11 cellular contexts compared by ENCODE assay signal in genomic region chr7:128017880-128018845, GRCh38. TPM values are rescaled to one million over a fixed set of nuclear protein-coding genes. Genes with fewer than 3 reads are reported as not detected.
DNase-seq lines count a peak whose midpoint lies in the region; ATAC-seq and TF ChIP-seq lines count a peak whose summit lies in the region.
"Had no signal": no experiment of that assay in that cellular context is flagged by ENCODE, and none has a peak within 500 bp of the region (broad histone marks: within the 10 kb centered on the region; RNA-seq: fewer than 3 reads in every experiment).

No MANE protein-coding gene starts in this region.

- DNase-seq in Karpas-422 (no peak), NCI-H446 (lab: John Stamatoyannopoulos, UW) (peak; percentile 5 to 70), epithelial cell of esophagus (ENCODE audit: low read depth) (peak; percentile 93), brain microvascular endothelial cell (no peak), lower leg skin (ENCODE audit: low spot score in 2 of 2) (no peak), ACHN (no peak)
- no peak for DNase-seq in activated CD8-positive, alpha-beta memory T cell treated with anti-CD3 and anti-CD28 coated beads, Interleukin-2, amount 10 ng/mL, durations not matched to agents 7 days and 5 days
- DNase-seq: DND-41, GOT3, NCI-H1436 had no signal

- H3K4me3 ChIP-seq in Karpas-422 (ENCODE audit: low read length), result no peak overlapping the region
- H3K4me3 ChIP-seq in epithelial cell of esophagus (ENCODE audit: low read length), result no peak overlapping the region
- peak overlapping the region in 1 of 2 experiments; percentile 20 for H3K4me3 ChIP-seq in neutrophil (ENCODE audit: low read depth in 1 of 2, low read length in 1 of 2)
- H3K4me3 ChIP-seq in brain microvascular endothelial cell (ENCODE audit: low read depth, low read length), result no peak overlapping the region
- no peak overlapping the region for H3K4me3 ChIP-seq in lower leg skin (ENCODE audit: low read depth, poor library complexity, severe bottlenecking)

- CTCF ChIA-PET in activated CD8-positive, alpha-beta memory T cell treated with anti-CD3 and anti-CD28 coated beads, Interleukin-2, amount 10 ng/mL, durations not matched to agents 7 days and 5 days (lab: Charles Lee), result interaction anchor here (0.9 kb wide), 1 partner anchor 8 kb away, joined by 4 read pairs; no protein-coding TSS in a partner anchor

- H3K9me2 ChIP-seq in Karpas-422 (replicated peaks; ENCODE audit: insufficient read depth, low read length), result no peaks in the 10 kb centered on the region

- no peaks in the 10 kb centered on the region for H3K9me3 Mint-ChIP-seq in activated CD8-positive, alpha-beta memory T cell treated with anti-CD3 and anti-CD28 coated beads, Interleukin-2, amount 10 ng/mL, durations not matched to agents 7 days and 5 days (ENCODE audit: low read depth)

- H3K36me3 ChIP-seq in Karpas-422 (ENCODE audit: insufficient read depth, low read length) (peaks cover 24% of the 10 kb centered on the region), neutrophil (peaks cover 75% of the 10 kb centered on the region), brain microvascular endothelial cell (replicated peaks) (peaks cover 8% of the 10 kb centered on the region)

- ATAC-seq in activated CD8-positive, alpha-beta memory T cell treated with anti-CD3 and anti-CD28 coated beads, Interleukin-2, amount 10 ng/mL, durations not matched to agents 7 days and 5 days, result no peak

- in situ Hi-C loops in brain microvascular endothelial cell (cut with HindIII; ENCODE audit: low pct_ligation_motif_present, low sequenced_read_pairs), result no loop called here
- in situ Hi-C loops in ACHN (cut with HindIII; ENCODE audit: low pct_ligation_motif_present, low pct_unique_long_range_greater_than_20kb, low sequenced_read_pairs), result no loop called here

- H3K27me3 ChIP-seq in Karpas-422 (ENCODE audit: low read length), result no peaks in the 10 kb centered on the region
- no peaks in the 10 kb centered on the region for H3K27me3 ChIP-seq in neutrophil
- H3K27me3 ChIP-seq in brain microvascular endothelial cell (replicated peaks), result no peaks in the 10 kb centered on the region

- intact Hi-C loops in lower leg skin (cut with DNase I; ENCODE audit: low total_unique reads), result no loop called here

- peaks cover 98% of the 10 kb centered on the region for H3K79me2 ChIP-seq in Karpas-422 (ENCODE audit: low read length)

- 63 to 75% methylated on average over 8 of the region's 8 CpGs for WGBS in lower leg skin, 2 donors

- no peaks in the 10 kb centered on the region for H3K4me1 Mint-ChIP-seq in activated CD8-positive, alpha-beta memory T cell treated with anti-CD3 and anti-CD28 coated beads, Interleukin-2, amount 10 ng/mL, durations not matched to agents 7 days and 5 days

- peaks cover 3% of the 10 kb centered on the region for H3K36me3 Mint-ChIP-seq in activated CD8-positive, alpha-beta memory T cell treated with anti-CD3 and anti-CD28 coated beads, Interleukin-2, amount 10 ng/mL, durations not matched to agents 7 days and 5 days

- H3K27ac ChIP-seq in Karpas-422 (ENCODE audit: low read length) (peak overlapping the region; percentile 97), neutrophil (peak overlapping the region; percentile 73), brain microvascular endothelial cell (no peak overlapping the region)

- no peak for TF ChIP-seq POLR2A in lower leg skin (IDR thresholded peaks at IDR 0.05)

- H3K27ac Mint-ChIP-seq in activated CD8-positive, alpha-beta memory T cell treated with anti-CD3 and anti-CD28 coated beads, Interleukin-2, amount 10 ng/mL, durations not matched to agents 7 days and 5 days, result no peak overlapping the region

- H3K27me3 Mint-ChIP-seq in activated CD8-positive, alpha-beta memory T cell treated with anti-CD3 and anti-CD28 coated beads, Interleukin-2, amount 10 ng/mL, durations not matched to agents 7 days and 5 days, result no peaks in the 10 kb centered on the region

- H3K4me2 ChIP-seq in Karpas-422 (ENCODE audit: low read depth, low read length, poor library complexity, severe bottlenecking), result peak overlapping the region; percentile 30

- 0 out of 2 replicates have a peak, but pooled peaks cover 13% of the 10 kb centered on the region for H4K20me1 ChIP-seq in Karpas-422 (ENCODE audit: insufficient read depth, low read depth, low read length)

- no peak overlapping the region for H2AFZ ChIP-seq in Karpas-422 (ENCODE audit: low read length)

- H3K4me1 ChIP-seq in Karpas-422 (ENCODE audit: low read length), result peaks cover 92% of the 10 kb centered on the region
- peaks cover 81 to 84% of the 10 kb centered on the region in 2 experiments for H3K4me1 ChIP-seq in neutrophil (ENCODE audit: control insufficient read depth in 1 of 2, insufficient read depth in 1 of 2, low read depth in 1 of 2, low read length in 1 of 2)

- H3K9ac ChIP-seq in Karpas-422 (ENCODE audit: low read length), result peak overlapping the region; percentile 42; the same call in 1 of the 2 replicates

- H3K9me3 ChIP-seq in Karpas-422 (ENCODE audit: low read length), result no peaks in the 10 kb centered on the region
- H3K9me3 ChIP-seq in neutrophil, result no peaks in the 10 kb centered on the region

- H3K4me3 Mint-ChIP-seq in activated CD8-positive, alpha-beta memory T cell treated with anti-CD3 and anti-CD28 coated beads, Interleukin-2, amount 10 ng/mL, durations not matched to agents 7 days and 5 days, result no peak overlapping the region

- TF ChIP-seq CTCF in epithelial cell of esophagus (IDR thresholded peaks at IDR 0.05; ENCODE audit: insufficient read depth, low read depth, low read length, missing control alignments) (no peak), neutrophil (IDR thresholded peaks at IDR 0.05) (no peak), brain microvascular endothelial cell (IDR thresholded peaks at IDR 0.05; ENCODE audit: low read depth, low read length, missing control alignments) (no peak), lower leg skin (IDR thresholded peaks at IDR 0.05) (no peak)

RNA-seq across cellular contexts. Expression of gene LRRC4, which starts 13.1 kb away (rescaled TPM):
- total RNA-seq in Karpas-422 (2014; rRNA removed; shearing (Covaris generic); ENCODE audit: low replicate concordance), result 39.6 and 52.0 TPM in 2 replicates
- total RNA-seq in lower leg skin, result under 1 TPM in 3 of 4 donors, not detected in 1; 0.08 to 0.74 (median 0.32) TPM
- not detected for total RNA-seq in activated CD8-positive, alpha-beta memory T cell treated with anti-CD3 and anti-CD28 coated beads, Interleukin-2, amount 10 ng/mL, durations not matched to agents 7 days and 5 days

Comparison
In these comparisons a context has a peak if more than half of its experiments do, and no peak if none do; other contexts are left out.
1. DNase-seq: peak in NCI-H446 (2 of 2) and epithelial cell of esophagus (single experiment); none in Karpas-422 (single experiment), brain microvascular endothelial cell (single experiment), lower leg skin (0 of 2), ACHN (single experiment) and activated CD8-positive, alpha-beta memory T cell treated with anti-CD3 and anti-CD28 coated beads, Interleukin-2, amount 10 ng/mL, durations not matched to agents 7 days and 5 days (single experiment).
2. RNA of gene LRRC4, which starts 13.1 kb away (total RNA-seq): 39.6 to 52.0 TPM in Karpas-422; 0.08 to 0.74 TPM in lower leg skin and not detected in activated CD8-positive, alpha-beta memory T cell treated with anti-CD3 and anti-CD28 coated beads, Interleukin-2, amount 10 ng/mL, durations not matched to agents 7 days and 5 days; every median in the first group is over 10 times any median in the second.